Comparison of ENCODE assay signal across 19 cellular contexts in genomic region chr10:60369163-60369930, GRCh38. TPM values are rescaled to one million over a fixed set of nuclear protein-coding genes. Genes with fewer than 3 reads are reported as not detected.
DNase-seq lines count a peak whose midpoint lies in the region; ATAC-seq and TF ChIP-seq lines count a peak whose summit lies in the region.
"Had no signal": no experiment of that assay in that cellular context is flagged by ENCODE, and none has a peak within 500 bp of the region (broad histone marks: within the 10 kb centered on the region; RNA-seq: fewer than 3 reads in every experiment).

No MANE protein-coding gene starts in this region.

- H3K36me3 Mint-ChIP-seq in mesothelial cell of epicardium, result peaks cover 3% of the 10 kb centered on the region
- H3K36me3 Mint-ChIP-seq in CD8-positive, alpha-beta memory T cell, result peaks cover 0 to 5% (median 0%) of the 10 kb centered on the region in 3 donors
- H3K36me3 Mint-ChIP-seq in activated T-cell treated with anti-CD3 and anti-CD28 coated beads, Interleukin-2, amount 50 U/mL, for 4 hours (ENCODE audit: insufficient read depth), result no peaks in the 10 kb centered on the region

- POLR2A ChIA-PET in CD8-positive, alpha-beta memory T cell (lab: Charles Lee), result no interaction called here

- TF ChIP-seq CTCF in mesothelial cell of epicardium (IDR thresholded peaks at IDR 0.05; ENCODE audit: unreplicated experiment), result no peak

- DNase-seq in DMS153 treated with DMSO at 0.1 percent for 48 hours (lab: John Stamatoyannopoulos, UW; ENCODE audit: unreplicated experiment), result peak; percentile 49
- no peak for DNase-seq in DMS153 (lab: John Stamatoyannopoulos, UW)
- DNase-seq in caudate nucleus (lab: John Stamatoyannopoulos, UW), result no peak
- no peak for DNase-seq in mesothelial cell of epicardium (ENCODE audit: low spot score in 2 of 2, unreplicated experiment in 2 of 2)
- no peak for DNase-seq in CD8-positive, alpha-beta memory T cell
- no peak for DNase-seq in GM19238 (ENCODE audit: insufficient read length, low spot score)
- DNase-seq in activated T-cell treated with anti-CD3 and anti-CD28 coated beads, Interleukin-2, amount 50 U/mL, for 4 hours, result no peak
- DNase-seq: BE2C; CD4-positive, alpha-beta T cell; DND-41; GF-D8; NCI-H1417 treated with DMSO at 0.1 percent for 48 hours; NCI-H2029 treated with DMSO at 0.1 percent for 48 hours; NCI-H510A treated with DMSO at 0.1 percent for 48 hours; NCI-H82; SHP77 had no signal

- H3K4me1 ChIP-seq in CD8-positive, alpha-beta memory T cell (ENCODE audit: insufficient read depth, low read length), result no peaks in the 10 kb centered on the region
- H3K4me1 ChIP-seq: BE2C had no signal

- peak overlapping the region; percentile 55 for H3K27ac ChIP-seq in caudate nucleus (ENCODE audit: low read depth, low read length)
- no peak overlapping the region for H3K27ac ChIP-seq in CD8-positive, alpha-beta memory T cell (ENCODE audit: low read depth, low read length)
- H3K27ac ChIP-seq: 22Rv1 had no signal

- no peak for ATAC-seq in HG02852 (IDR thresholded peaks at IDR 0.05; ENCODE audit: unreplicated experiment)
- ATAC-seq in activated T-cell treated with anti-CD3 and anti-CD28 coated beads, Interleukin-2, amount 50 U/mL, for 4 hours, result no peak
- ATAC-seq: K562 had no signal

- H3K4me3 ChIP-seq in CD8-positive, alpha-beta memory T cell (ENCODE audit: low read length), result no peak overlapping the region
- H3K4me3 ChIP-seq: K562 had no signal

- peaks cover 52% of the 10 kb centered on the region for H3K4me1 Mint-ChIP-seq in mesothelial cell of epicardium
- H3K4me1 Mint-ChIP-seq in CD8-positive, alpha-beta memory T cell, result peaks cover 0 to 11% (median 0%) of the 10 kb centered on the region in 3 donors
- no peaks in the 10 kb centered on the region for H3K4me1 Mint-ChIP-seq in activated T-cell treated with anti-CD3 and anti-CD28 coated beads, Interleukin-2, amount 50 U/mL, for 4 hours (ENCODE audit: low read depth)

- H3K4me3 Mint-ChIP-seq in mesothelial cell of epicardium, result no peak overlapping the region
- no peak overlapping the region for H3K4me3 Mint-ChIP-seq in CD8-positive, alpha-beta memory T cell
- H3K4me3 Mint-ChIP-seq in activated T-cell treated with anti-CD3 and anti-CD28 coated beads, Interleukin-2, amount 50 U/mL, for 4 hours, result no peak overlapping the region
- H3K4me3 Mint-ChIP-seq: CD4-positive, alpha-beta T cell had no signal

- CTCF ChIA-PET in CD8-positive, alpha-beta memory T cell (lab: Charles Lee), result no interaction called here

- H3K9me3 ChIP-seq in CD8-positive, alpha-beta memory T cell (ENCODE audit: low read length), result no peaks in the 10 kb centered on the region
- H3K9me3 ChIP-seq: BE2C had no signal

- H3K27me3 ChIP-seq in CD8-positive, alpha-beta memory T cell (ENCODE audit: insufficient read depth, low read length, poor library complexity, severe bottlenecking), result no peaks in the 10 kb centered on the region
- H3K27me3 ChIP-seq: BE2C had no signal

- no peaks in the 10 kb centered on the region for H3K27me3 Mint-ChIP-seq in mesothelial cell of epicardium (ENCODE audit: low read depth)
- H3K27me3 Mint-ChIP-seq in CD8-positive, alpha-beta memory T cell, result peaks cover 0 to 3% of the 10 kb centered on the region in 2 donors
- H3K27me3 Mint-ChIP-seq in activated T-cell treated with anti-CD3 and anti-CD28 coated beads, Interleukin-2, amount 50 U/mL, for 4 hours (ENCODE audit: low read depth), result no peaks in the 10 kb centered on the region
- H3K27me3 Mint-ChIP-seq: CD4-positive, alpha-beta T cell had no signal

- H3K27ac Mint-ChIP-seq in mesothelial cell of epicardium, result peak overlapping the region; percentile 80
- no peak overlapping the region for H3K27ac Mint-ChIP-seq in CD8-positive, alpha-beta memory T cell
- H3K27ac Mint-ChIP-seq: CD4-positive, alpha-beta T cell had no signal

- H3K36me3 ChIP-seq in CD8-positive, alpha-beta memory T cell (ENCODE audit: insufficient read depth, low read length), result no peaks in the 10 kb centered on the region
- H3K36me3 ChIP-seq: BE2C had no signal

- H3K9me3 Mint-ChIP-seq in mesothelial cell of epicardium, result no peaks in the 10 kb centered on the region
- no peaks in the 10 kb centered on the region for H3K9me3 Mint-ChIP-seq in CD8-positive, alpha-beta memory T cell
- H3K9me3 Mint-ChIP-seq in activated T-cell treated with anti-CD3 and anti-CD28 coated beads, Interleukin-2, amount 50 U/mL, for 4 hours, result no peaks in the 10 kb centered on the region
- H3K9me3 Mint-ChIP-seq: CD4-positive, alpha-beta T cell had no signal

RNA-seq across cellular contexts. Expression of gene ANK3, which starts 20.3 kb away (rescaled TPM):
- 242 to 270 TPM (median 243 TPM) in 3 replicates for total RNA-seq in mesothelial cell of epicardium
- 10 to 100 TPM; 10.2 to 12.8 TPM for total RNA-seq in CD8-positive, alpha-beta memory T cell
- 11.8 TPM for polyA plus RNA-seq in CD8-positive, alpha-beta memory T cell
- 10 to 100 TPM; 21.4 to 41.1 (median 30.5) TPM for total RNA-seq in activated T-cell treated with anti-CD3 and anti-CD28 coated beads, Interleukin-2, amount 50 U/mL, for 4 hours
